In the genomic region with DNA sequence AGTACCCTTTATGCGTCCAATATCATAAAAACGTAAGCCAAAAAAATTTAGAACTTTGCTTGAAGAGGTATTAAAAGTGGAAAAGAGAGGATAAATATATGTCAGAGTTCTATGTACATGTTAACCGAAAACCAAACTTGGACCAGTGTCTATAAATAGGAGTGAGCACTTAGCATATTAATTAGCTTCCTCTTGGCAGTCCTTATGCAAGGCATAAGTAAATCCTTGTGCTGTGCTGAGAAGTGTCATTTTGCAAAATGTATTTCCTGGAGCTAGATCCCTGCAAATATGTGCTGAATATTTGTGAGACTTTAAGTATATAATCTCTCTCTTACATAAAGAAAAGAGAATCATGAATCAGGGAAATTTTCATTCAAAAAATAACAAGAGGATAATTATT, we compare ENCODE assay signal across 21 cellular contexts.
DNase-seq lines count a peak whose midpoint lies in the region; ATAC-seq and TF ChIP-seq lines count a peak whose summit lies in the region.
"Had no signal": no experiment of that assay in that cellular context is flagged by ENCODE, and none has a peak within 500 bp of the region (broad histone marks: within the 10 kb centered on the region; RNA-seq: fewer than 3 reads in every experiment).

No MANE protein-coding gene starts in this region.

- H3K4me1 ChIP-seq in MM.1S (ENCODE audit: low read length) (peaks cover 14% of the 10 kb centered on the region; the same call in 1 of the 2 replicates), lower lobe of right lung (peaks cover 12% of the 10 kb centered on the region)
- H3K4me1 ChIP-seq: foreskin keratinocyte had no signal

- no peak overlapping the region for H3K4me3 ChIP-seq in MM.1S (ENCODE audit: low read length)
- no peak overlapping the region for H3K4me3 ChIP-seq in lower lobe of right lung
- H3K4me3 ChIP-seq: BLaER1 treated with 17β-estradiol and CSF1 and Interleukin-3, amounts not matched to agents 10 nM and 100 nM had no signal

- H2AFZ ChIP-seq in MM.1S (ENCODE audit: low read length), result no peak overlapping the region

- H3K27ac ChIP-seq in C4-2B (peak overlapping the region; percentile 35; the same call in 1 of the 2 replicates), MM.1S (ENCODE audit: low read length) (no peak overlapping the region), lower lobe of right lung (no peak overlapping the region)
- H3K27ac ChIP-seq: BLaER1 treated with 17β-estradiol and CSF1 and Interleukin-3, amounts not matched to agents 10 nM and 100 nM; foreskin keratinocyte had no signal

- peak overlapping the region; percentile 15; the same call in 1 of the 2 replicates for H3K4me2 ChIP-seq in MM.1S (ENCODE audit: low read depth, low read length)

- no peaks in the 10 kb centered on the region for H3K9me2 ChIP-seq in MM.1S (replicated peaks; ENCODE audit: insufficient read depth, low read length)

- H4K20me1 ChIP-seq in MM.1S (ENCODE audit: insufficient read depth, low read length), result no peaks in the 10 kb centered on the region
- H4K20me1 ChIP-seq: BLaER1 treated with 17β-estradiol and CSF1 and Interleukin-3, amounts not matched to agents 10 nM and 100 nM had no signal

- no peaks in the 10 kb centered on the region for H3K27me3 ChIP-seq in MM.1S (replicated peaks; ENCODE audit: insufficient read depth, low read length)
- H3K27me3 ChIP-seq in lower lobe of right lung (ENCODE audit: low read depth), result no peaks in the 10 kb centered on the region
- H3K27me3 ChIP-seq: BLaER1 treated with 17β-estradiol and CSF1 and Interleukin-3, amounts not matched to agents 10 nM and 100 nM; foreskin keratinocyte had no signal

- H3F3A ChIP-seq in MM.1S (ENCODE audit: insufficient read depth, low read length), result no peaks in the 10 kb centered on the region

- DNase-seq in MM.1S, result peak; percentile 16
- DNase-seq in NCI-H510A treated with DMSO at 0.1 percent for 48 hours (lab: John Stamatoyannopoulos, UW), result peak; percentile 54
- no peak for DNase-seq in lower lobe of right lung
- no peak for DNase-seq in H4 (ENCODE audit: low spot score)
- DNase-seq: activated CD4-positive, CD25-positive, alpha-beta regulatory T cell treated with anti-CD3 and anti-CD28 coated beads, Interleukin-2, amount 50 U/mL, for 72 hours; activated CD8-positive, alpha-beta T cell treated with anti-CD3 and anti-CD28 coated beads, Interleukin-2, amount 10 ng/mL, durations not matched to agents 7 days and 5 days; activated naive CD4-positive, alpha-beta T cell treated with Interleukin-2 at 50 U/mL for 16 hours; activated T-cell treated with anti-CD3 and anti-CD28 coated beads, Interleukin-2, amount 50 U/mL, for 1 hour; central memory CD4-positive, alpha-beta T cell; foreskin keratinocyte; KG1; kidney; NCI-H226; occipital lobe; right cardiac atrium; substantia nigra had no signal

- H3K36me3 ChIP-seq in MM.1S (replicated peaks; ENCODE audit: insufficient read depth, low read length) (no peaks in the 10 kb centered on the region), lower lobe of right lung (no peaks in the 10 kb centered on the region)
- H3K36me3 ChIP-seq: BLaER1 treated with 17β-estradiol and CSF1 and Interleukin-3, amounts not matched to agents 10 nM and 100 nM had no signal

- H3K9me3 ChIP-seq in MM.1S (replicated peaks; ENCODE audit: insufficient read depth, low read length) (no peaks in the 10 kb centered on the region), lower lobe of right lung (no peaks in the 10 kb centered on the region)
- H3K9me3 ChIP-seq: BLaER1 treated with 17β-estradiol and CSF1 and Interleukin-3, amounts not matched to agents 10 nM and 100 nM had no signal

- H3K9ac ChIP-seq in MM.1S (ENCODE audit: low read length), result no peak overlapping the region
- H3K9ac ChIP-seq: BLaER1 treated with 17β-estradiol and CSF1 and Interleukin-3, amounts not matched to agents 10 nM and 100 nM had no signal

- ATAC-seq in lower lobe of right lung (peak; percentile 76 to 86), GM19023 (IDR thresholded peaks at IDR 0.05; ENCODE audit: unreplicated experiment) (no peak), HG03432 (IDR thresholded peaks at IDR 0.05; ENCODE audit: unreplicated experiment) (no peak), GM18858 (IDR thresholded peaks at IDR 0.05; ENCODE audit: unreplicated experiment) (no peak)
- ATAC-seq: activated CD8-positive, alpha-beta T cell treated with anti-CD3 and anti-CD28 coated beads, Interleukin-2, amount 10 ng/mL, durations not matched to agents 7 days and 5 days; foreskin keratinocyte; right cardiac atrium had no signal

- H3K79me2 ChIP-seq in MM.1S (ENCODE audit: low read length), result no peaks in the 10 kb centered on the region

- TF ChIP-seq CTCF in C4-2B (conservative IDR thresholded peaks at IDR 0.05), result no peak
- no peak for TF ChIP-seq CTCF in MM.1S (IDR thresholded peaks at IDR 0.05; ENCODE audit: low read length)
- no peak for TF ChIP-seq CTCF in lower lobe of right lung (IDR thresholded peaks at IDR 0.05)

- intact Hi-C loops in lower lobe of right lung (cut with DNase I), result no loop called here

Comparison
In these comparisons a context has a peak if more than half of its experiments do, and no peak if none do; other contexts are left out.
1. DNase-seq: peak in MM.1S (single experiment) and NCI-H510A treated with DMSO at 0.1 percent for 48 hours (single experiment); none in lower lobe of right lung (single experiment) and H4 (single experiment).
2. ATAC-seq: peak in lower lobe of right lung (2 of 2); none in GM19023 (single experiment), HG03432 (single experiment) and GM18858 (single experiment).